In the genomic region with DNA sequence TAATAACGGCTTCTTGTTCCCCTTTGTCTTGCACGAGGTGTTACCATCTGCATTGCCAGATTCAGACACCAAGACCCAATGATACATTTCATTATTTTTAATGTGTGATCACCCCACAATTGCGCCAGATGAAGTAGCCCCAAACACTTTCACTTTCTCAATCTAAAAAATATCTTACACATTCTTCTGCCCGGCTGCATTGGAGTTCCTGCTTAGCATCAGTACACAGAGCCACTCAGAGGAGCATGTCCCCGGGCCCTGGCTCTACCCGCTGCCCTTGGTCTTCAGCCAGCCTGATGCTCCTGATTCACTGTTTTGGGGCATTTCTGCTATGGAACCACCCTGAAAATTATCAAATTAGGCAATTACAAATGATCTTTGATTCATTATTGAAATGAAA, we compare ENCODE assay signal across 22 cellular contexts.
"Had no signal": no experiment of that assay in that cellular context is flagged by ENCODE, and none has a peak within 500 bp of the region (broad histone marks: within the 10 kb centered on the region; RNA-seq: fewer than 3 reads in every experiment).

No MANE protein-coding gene starts in this region.

- H3K4me1 ChIP-seq: parathyroid adenoma, right lobe of liver, stomach had no signal

- DNase-seq: activated CD4-positive, alpha-beta T cell treated with anti-CD3 and anti-CD28 coated beads, Interleukin-2, amount 10 ng/mL, durations not matched to agents 24 days and 14 days; activated CD4-positive, CD25-positive, alpha-beta regulatory T cell; activated CD8-positive, alpha-beta memory T cell treated with anti-CD3 and anti-CD28 coated beads, Interleukin-2, amount 50 U/mL, for 4 hours; activated effector memory CD4-positive, alpha-beta T cell treated with Interleukin-2 at 50 U/mL for 16 hours; activated naive CD4-positive, alpha-beta T cell treated with anti-CD3 and anti-CD28 coated beads, Interleukin-2, amount 10 ng/mL, durations not matched to agents 7 days and 5 days; activated naive CD8-positive, alpha-beta T cell treated with anti-CD3 and anti-CD28 coated beads, Interleukin-2, amount 50 U/mL, for 24 hours; activated T-cell treated with anti-CD3 and anti-CD28 coated beads, Interleukin-2, amount 50 U/mL, for 4 hours; dermis blood vessel endothelial cell; effector memory CD8-positive, alpha-beta T cell; foreskin fibroblast; kidney; right lobe of liver; small intestine; stimulated activated CD4-positive, alpha-beta T cell treated with anti-CD3 and anti-CD28 coated beads, Interleukin-15, amount 100 ng/mL, for 24 hours; stimulated activated CD4-positive, alpha-beta T cell treated with anti-CD3 and anti-CD28 coated beads, Interleukin-4, amount 100 ng/mL, for 1 hour; stomach had no signal

- H3K4me3 ChIP-seq: lung, right lobe of liver, stomach had no signal

- H3K36me3 Mint-ChIP-seq: activated naive CD4-positive, alpha-beta T cell treated with anti-CD3 and anti-CD28 coated beads, Interleukin-2, amount 10 ng/mL, durations not matched to agents 7 days and 5 days; mesothelial cell of epicardium; natural killer cell treated with Interleukin-12 subunit alpha and Interleukin-12 subunit beta and Interleukin-15 and Interleukin-18, amount 100 ng/mL, for 72 hours; type B pancreatic cell had no signal

- H3K9ac ChIP-seq: parathyroid adenoma had no signal

- H2AFZ ChIP-seq: parathyroid adenoma had no signal

- H3K9me3 Mint-ChIP-seq: activated CD4-positive, alpha-beta T cell treated with anti-CD3 and anti-CD28 coated beads, Interleukin-2, amount 10 ng/mL, durations not matched to agents 24 days and 14 days; activated naive CD4-positive, alpha-beta T cell treated with anti-CD3 and anti-CD28 coated beads, Interleukin-2, amount 10 ng/mL, durations not matched to agents 7 days and 5 days; activated naive CD8-positive, alpha-beta T cell treated with anti-CD3 and anti-CD28 coated beads, Interleukin-2, amount 50 U/mL, for 24 hours; activated T-cell treated with anti-CD3 and anti-CD28 coated beads, Interleukin-2, amount 50 U/mL, for 4 hours; effector memory CD8-positive, alpha-beta T cell; mesothelial cell of epicardium; natural killer cell treated with Interleukin-12 subunit alpha and Interleukin-12 subunit beta and Interleukin-15 and Interleukin-18, amount 100 ng/mL, for 72 hours; type B pancreatic cell had no signal

- H3K9me3 ChIP-seq: right lobe of liver, stomach had no signal

- H3K27ac Mint-ChIP-seq: activated CD4-positive, alpha-beta T cell treated with anti-CD3 and anti-CD28 coated beads, Interleukin-2, amount 10 ng/mL, durations not matched to agents 24 days and 14 days; activated naive CD4-positive, alpha-beta T cell treated with anti-CD3 and anti-CD28 coated beads, Interleukin-2, amount 10 ng/mL, durations not matched to agents 7 days and 5 days; activated naive CD8-positive, alpha-beta T cell treated with anti-CD3 and anti-CD28 coated beads, Interleukin-2, amount 50 U/mL, for 24 hours; effector memory CD8-positive, alpha-beta T cell; mesothelial cell of epicardium; natural killer cell treated with Interleukin-12 subunit alpha and Interleukin-12 subunit beta and Interleukin-15 and Interleukin-18, amount 100 ng/mL, for 72 hours; type B pancreatic cell had no signal

- H3K4me3 Mint-ChIP-seq: activated CD4-positive, alpha-beta T cell treated with anti-CD3 and anti-CD28 coated beads, Interleukin-2, amount 10 ng/mL, durations not matched to agents 24 days and 14 days; activated naive CD4-positive, alpha-beta T cell treated with anti-CD3 and anti-CD28 coated beads, Interleukin-2, amount 10 ng/mL, durations not matched to agents 7 days and 5 days; activated naive CD8-positive, alpha-beta T cell treated with anti-CD3 and anti-CD28 coated beads, Interleukin-2, amount 50 U/mL, for 24 hours; activated T-cell treated with anti-CD3 and anti-CD28 coated beads, Interleukin-2, amount 50 U/mL, for 4 hours; effector memory CD8-positive, alpha-beta T cell; mesothelial cell of epicardium; natural killer cell treated with Interleukin-12 subunit alpha and Interleukin-12 subunit beta and Interleukin-15 and Interleukin-18, amount 100 ng/mL, for 72 hours; type B pancreatic cell had no signal

- H3K27me3 ChIP-seq: right lobe of liver, stomach had no signal

- H3K27me3 Mint-ChIP-seq: activated CD4-positive, alpha-beta T cell treated with anti-CD3 and anti-CD28 coated beads, Interleukin-2, amount 10 ng/mL, durations not matched to agents 24 days and 14 days; activated naive CD4-positive, alpha-beta T cell treated with anti-CD3 and anti-CD28 coated beads, Interleukin-2, amount 10 ng/mL, durations not matched to agents 7 days and 5 days; effector memory CD8-positive, alpha-beta T cell; natural killer cell treated with Interleukin-12 subunit alpha and Interleukin-12 subunit beta and Interleukin-15 and Interleukin-18, amount 100 ng/mL, for 72 hours; type B pancreatic cell had no signal

- H3K36me3 ChIP-seq: right lobe of liver, stomach had no signal

- ATAC-seq: activated naive CD8-positive, alpha-beta T cell treated with anti-CD3 and anti-CD28 coated beads, Interleukin-2, amount 50 U/mL, for 24 hours; activated T-cell treated with anti-CD3 and anti-CD28 coated beads, Interleukin-2, amount 50 U/mL, for 4 hours; effector memory CD8-positive, alpha-beta T cell; left lobe of liver; natural killer cell treated with Interleukin-12 subunit alpha and Interleukin-12 subunit beta and Interleukin-15 and Interleukin-18, amount 100 ng/mL, for 72 hours; right lobe of liver had no signal

- H3K27ac ChIP-seq: parathyroid adenoma, right lobe of liver, stomach had no signal

- H3K4me1 Mint-ChIP-seq: activated CD4-positive, alpha-beta T cell treated with anti-CD3 and anti-CD28 coated beads, Interleukin-2, amount 10 ng/mL, durations not matched to agents 24 days and 14 days; activated naive CD4-positive, alpha-beta T cell treated with anti-CD3 and anti-CD28 coated beads, Interleukin-2, amount 10 ng/mL, durations not matched to agents 7 days and 5 days; activated naive CD8-positive, alpha-beta T cell treated with anti-CD3 and anti-CD28 coated beads, Interleukin-2, amount 50 U/mL, for 24 hours had no signal
